Comparison of ENCODE assay signal across 10 cellular contexts in genomic region chr17:57603541-57603940, GRCh38.
A peak's percentile ranks its signal among the peaks of the same experiment; 100 is the strongest.
DNase-seq lines count a peak whose midpoint lies in the region; ATAC-seq and TF ChIP-seq lines count a peak whose summit lies in the region.
"Had no signal": no experiment of that assay in that cellular context is flagged by ENCODE, and none has a peak within 500 bp of the region (broad histone marks: within the 10 kb centered on the region; RNA-seq: fewer than 3 reads in every experiment).

No MANE protein-coding gene starts in this region.

- peaks cover 100% of the 10 kb centered on the region for H3K4me1 ChIP-seq in CD8-positive, alpha-beta T cell (ENCODE audit: insufficient read depth, low read length)
- H3K4me1 ChIP-seq in HEK293 (ENCODE audit: control insufficient read depth, insufficient read depth, low read length), result peaks cover 20% of the 10 kb centered on the region

- H3K9me3 ChIP-seq in CD8-positive, alpha-beta T cell (ENCODE audit: low read length), result no peaks in the 10 kb centered on the region
- H3K9me3 ChIP-seq in HEK293 (ENCODE audit: control insufficient read depth, insufficient read depth, low read depth, low read length), result no peaks in the 10 kb centered on the region

- TF ChIP-seq CTCF in CD8-positive, alpha-beta T cell (IDR thresholded peaks at IDR 0.05), result no peak
- TF ChIP-seq CTCF in HEK293 (tag by site-specific recombination; IDR thresholded peaks at IDR 0.05) (no peak), nephron (IDR thresholded peaks at IDR 0.05; ENCODE audit: unreplicated experiment in 3 of 3) (no peak)

- no peak for ATAC-seq in CD8-positive, alpha-beta T cell
- ATAC-seq in HG03097 (IDR thresholded peaks at IDR 0.05; ENCODE audit: low FRiP score, unreplicated experiment), result no peak

- H3K27me3 Mint-ChIP-seq in CD8-positive, alpha-beta T cell (ENCODE audit: low read depth), result no peaks in the 10 kb centered on the region
- H3K27me3 Mint-ChIP-seq in activated T-helper 1 cell treated with anti-CD3 and anti-CD28 coated beads, Interleukin-12 subunit alpha, Interleukin-12 subunit beta, Interleukin-2, Interleukin-4 antibody, amounts not matched to agents 30 ng/mL and 10 ng/mL and 1 ng/mL, durations not matched to agents 14 hours and 24 hours and 36 hours (ENCODE audit: insufficient read depth), result no peaks in the 10 kb centered on the region
- H3K27me3 Mint-ChIP-seq in nephron (ENCODE audit: low read depth), result peaks cover 4% of the 10 kb centered on the region

- peaks cover 99% of the 10 kb centered on the region for H3K4me1 Mint-ChIP-seq in CD8-positive, alpha-beta T cell (ENCODE audit: low read depth)
- peaks cover 85% of the 10 kb centered on the region for H3K4me1 Mint-ChIP-seq in activated T-helper 1 cell treated with anti-CD3 and anti-CD28 coated beads, Interleukin-12 subunit alpha, Interleukin-12 subunit beta, Interleukin-2, Interleukin-4 antibody, amounts not matched to agents 30 ng/mL and 10 ng/mL and 1 ng/mL, durations not matched to agents 14 hours and 24 hours and 36 hours (ENCODE audit: low read depth)
- peaks cover 44% of the 10 kb centered on the region for H3K4me1 Mint-ChIP-seq in nephron

- H3K4me3 Mint-ChIP-seq in CD8-positive, alpha-beta T cell, result peak overlapping the region; percentile 63
- peak overlapping the region; percentile 54 for H3K4me3 Mint-ChIP-seq in activated T-helper 1 cell treated with anti-CD3 and anti-CD28 coated beads, Interleukin-12 subunit alpha, Interleukin-12 subunit beta, Interleukin-2, Interleukin-4 antibody, amounts not matched to agents 30 ng/mL and 10 ng/mL and 1 ng/mL, durations not matched to agents 14 hours and 24 hours and 36 hours
- no peak overlapping the region for H3K4me3 Mint-ChIP-seq in nephron

- no peak for DNase-seq in CD8-positive, alpha-beta T cell
- DNase-seq in activated T-helper 1 cell treated with anti-CD3 and anti-CD28 coated beads, Interleukin-12 subunit alpha, Interleukin-12 subunit beta, Interleukin-2, Interleukin-4 antibody, amounts not matched to agents 30 ng/mL and 10 ng/mL and 1 ng/mL, durations not matched to agents 14 hours and 24 hours and 36 hours (ENCODE audit: low spot score), result no peak
- DNase-seq in activated gamma-delta T cell treated with Interleukin-2 at 50 U/mL for 16 hours (no peak), amygdala (lab: John Stamatoyannopoulos, UW) (no peak)
- DNase-seq: cerebellar nuclear complex, foreskin melanocyte, NCI-H1694 had no signal

- H3K36me3 ChIP-seq in CD8-positive, alpha-beta T cell (ENCODE audit: insufficient read depth, low read length), result no peaks in the 10 kb centered on the region
- no peaks in the 10 kb centered on the region for H3K36me3 ChIP-seq in HEK293 (ENCODE audit: control insufficient read depth in 2 of 2, insufficient read depth in 1 of 2, low read length in 2 of 2)

- CTCF ChIA-PET in CD8-positive, alpha-beta T cell (lab: Charles Lee), result interaction anchor here (1.2 to 3.8 kb wide), 2 partner anchors 68 to 181 kb away, joined by 4 to 26 read pairs; no protein-coding TSS in a partner anchor
- CTCF ChIA-PET in HEK293 (lab: Yijun Ruan, JAX), result interaction anchor here (0.8 to 1.5 kb wide), 3 partner anchors 18 to 180 kb away, joined by 3 to 6 read pairs (median 3); no protein-coding TSS in a partner anchor

- intact Hi-C loops in CD8-positive, alpha-beta T cell (cut with DNase I, micrococcal nuclease), result loop anchor here (5.0 kb wide), 1 partner anchor 346 kb away; the partner anchor contains the start of gene MSI2 (in 2 of the 2)
- intact Hi-C loops in activated T-helper 1 cell treated with anti-CD3 and anti-CD28 coated beads, Interleukin-12 subunit alpha, Interleukin-12 subunit beta, Interleukin-2, Interleukin-4 antibody, amounts not matched to agents 30 ng/mL and 10 ng/mL and 1 ng/mL, durations not matched to agents 14 hours and 24 hours and 36 hours (cut with micrococcal nuclease), result loop anchor here (5.0 to 10.0 kb wide), 5 partner anchors 69 to 349 kb away; partner anchors contain the start of genes CCDC182 and MSI2

- H3K36me3 Mint-ChIP-seq in CD8-positive, alpha-beta T cell, result peaks cover 2% of the 10 kb centered on the region
- peaks cover 25% of the 10 kb centered on the region for H3K36me3 Mint-ChIP-seq in activated T-helper 1 cell treated with anti-CD3 and anti-CD28 coated beads, Interleukin-12 subunit alpha, Interleukin-12 subunit beta, Interleukin-2, Interleukin-4 antibody, amounts not matched to agents 30 ng/mL and 10 ng/mL and 1 ng/mL, durations not matched to agents 14 hours and 24 hours and 36 hours (ENCODE audit: low read depth)
- H3K36me3 Mint-ChIP-seq in nephron (ENCODE audit: low read depth), result peaks cover 13% of the 10 kb centered on the region

- H3K27me3 ChIP-seq in CD8-positive, alpha-beta T cell (ENCODE audit: insufficient read depth, low read length), result no peaks in the 10 kb centered on the region

- POLR2A ChIA-PET in CD8-positive, alpha-beta T cell (lab: Charles Lee), result interaction anchor here (1.5 kb wide), 1 partner anchor 9 kb away, joined by 3 read pairs; no protein-coding TSS in a partner anchor
- POLR2A ChIA-PET in HEK293 (lab: Yijun Ruan, JAX), result no interaction called here

- peak overlapping the region; percentile 94 for H3K27ac Mint-ChIP-seq in CD8-positive, alpha-beta T cell
- peak overlapping the region; percentile 94 for H3K27ac Mint-ChIP-seq in activated T-helper 1 cell treated with anti-CD3 and anti-CD28 coated beads, Interleukin-12 subunit alpha, Interleukin-12 subunit beta, Interleukin-2, Interleukin-4 antibody, amounts not matched to agents 30 ng/mL and 10 ng/mL and 1 ng/mL, durations not matched to agents 14 hours and 24 hours and 36 hours
- peak overlapping the region in 2 of 3 experiments; percentile 85 to 90 for H3K27ac Mint-ChIP-seq in nephron

- H3K9me3 Mint-ChIP-seq in CD8-positive, alpha-beta T cell, result no peaks in the 10 kb centered on the region
- peaks cover 4% of the 10 kb centered on the region for H3K9me3 Mint-ChIP-seq in activated T-helper 1 cell treated with anti-CD3 and anti-CD28 coated beads, Interleukin-12 subunit alpha, Interleukin-12 subunit beta, Interleukin-2, Interleukin-4 antibody, amounts not matched to agents 30 ng/mL and 10 ng/mL and 1 ng/mL, durations not matched to agents 14 hours and 24 hours and 36 hours
- no peaks in the 10 kb centered on the region for H3K9me3 Mint-ChIP-seq in nephron

- peak overlapping the region; percentile 11 for H3K4me3 ChIP-seq in CD8-positive, alpha-beta T cell (ENCODE audit: low read depth, low read length)
- no peak overlapping the region for H3K4me3 ChIP-seq in HEK293 (ENCODE audit: low read depth, low read length)

- peak overlapping the region; percentile 67 for H3K27ac ChIP-seq in CD8-positive, alpha-beta T cell (ENCODE audit: low read depth, low read length)
- H3K27ac ChIP-seq in HEK293 (ENCODE audit: extremely low read depth, low read depth, low read length), result peak overlapping the region; percentile 30; the same call in 1 of the 2 replicates

TF ChIP-seq in HEK293, 187 proteins besides CTCF, POLR2A, EP300 and RAD21:
- TF ChIP-seq ZSCAN4 (tag by site-specific recombination; IDR thresholded peaks at IDR 0.05), result no peak
- no peak for TF ChIP-seq ZNF530 (tag by site-specific recombination; IDR thresholded peaks at IDR 0.05; ENCODE audit: low read depth)
- TF ChIP-seq ZSCAN30 (tag by site-specific recombination; IDR thresholded peaks at IDR 0.05), result no peak
- TF ChIP-seq ZXDB (tag by site-specific recombination; IDR thresholded peaks at IDR 0.05), result no peak
- no peak for TF ChIP-seq ZNF202 (tag by site-specific recombination; IDR thresholded peaks at IDR 0.05; ENCODE audit: borderline replicate concordance)
- TF ChIP-seq HOXA7 (CRISPR knock-in tag; IDR thresholded peaks at IDR 0.05; ENCODE audit: borderline replicate concordance), result no peak
- no peak for TF ChIP-seq ZNF610 (tag by site-specific recombination; IDR thresholded peaks at IDR 0.05; ENCODE audit: borderline replicate concordance)
- no peak for TF ChIP-seq ZNF473 (tag by site-specific recombination; IDR thresholded peaks at IDR 0.05)
- no peak for TF ChIP-seq ZNF416 (tag by site-specific recombination; IDR thresholded peaks at IDR 0.05)
- TF ChIP-seq PBX3 (CRISPR knock-in tag; IDR thresholded peaks at IDR 0.05), result no peak
- TF ChIP-seq ZNF623 (tag by site-specific recombination; IDR thresholded peaks at IDR 0.05), result no peak
- no peak for TF ChIP-seq ZNF777 (tag by site-specific recombination; IDR thresholded peaks at IDR 0.05; ENCODE audit: borderline replicate concordance)

Comparison
In these comparisons a context has a peak if more than half of its experiments do, and no peak if none do; other contexts are left out.
1. H3K4me3 Mint-ChIP-seq: peak in CD8-positive, alpha-beta T cell (single experiment) and activated T-helper 1 cell treated with anti-CD3 and anti-CD28 coated beads, Interleukin-12 subunit alpha, Interleukin-12 subunit beta, Interleukin-2, Interleukin-4 antibody, amounts not matched to agents 30 ng/mL and 10 ng/mL and 1 ng/mL, durations not matched to agents 14 hours and 24 hours and 36 hours (single experiment); none in nephron (0 of 3).
2. Peak in every context shown above with its lines, with median percentiles within 50 percentile points of each other: H3K27ac Mint-ChIP-seq.